9 cellular contexts compared by ENCODE assay signal in genomic region chr14:33848706-33849454, GRCh38.
A peak's percentile ranks its signal among the peaks of the same experiment; 100 is the strongest.
DNase-seq lines count a peak whose midpoint lies in the region; ATAC-seq and TF ChIP-seq lines count a peak whose summit lies in the region.
"Had no signal": no experiment of that assay in that cellular context is flagged by ENCODE, and none has a peak within 500 bp of the region (broad histone marks: within the 10 kb centered on the region; RNA-seq: fewer than 3 reads in every experiment).

No MANE protein-coding gene starts in this region.

- H3K27ac Mint-ChIP-seq in activated CD4-positive, alpha-beta T cell treated with anti-CD3 and anti-CD28 coated beads, Interleukin-2, amount 10 ng/mL, durations not matched to agents 7 days and 5 days: no peak overlapping the region
- H3K27ac Mint-ChIP-seq: activated naive CD4-positive, alpha-beta T cell treated with anti-CD3 and anti-CD28 coated beads, Interleukin-2, amount 50 U/mL, for 72 hours had no signal

- no peak overlapping the region for H3K27ac ChIP-seq in heart right ventricle

- no peak overlapping the region for H3K4me3 ChIP-seq in heart right ventricle

- H3K27me3 ChIP-seq in heart right ventricle: no peaks in the 10 kb centered on the region

- peak; percentile 56 to 81 (median 75) for TF ChIP-seq CTCF in heart right ventricle (IDR thresholded peaks at IDR 0.05)

- CTCF ChIA-PET in activated CD4-positive, alpha-beta T cell treated with anti-CD3 and anti-CD28 coated beads, Interleukin-2, amount 10 ng/mL, durations not matched to agents 7 days and 5 days (lab: Charles Lee): interaction anchor here (0.7 to 2.6 kb wide), 9 partner anchors 9 to 378 kb away, joined by 3 to 13 read pairs (median 4); no protein-coding TSS in a partner anchor

- peaks cover 0 to 11% (median 3%) of the 10 kb centered on the region in 9 donors for H3K4me1 ChIP-seq in heart right ventricle

- peaks cover 2% of the 10 kb centered on the region for H3K4me1 Mint-ChIP-seq in activated CD4-positive, alpha-beta T cell treated with anti-CD3 and anti-CD28 coated beads, Interleukin-2, amount 10 ng/mL, durations not matched to agents 7 days and 5 days

- 57 to 59% methylated on average over 8 of the region's 8 CpGs for WGBS in heart right ventricle, 2 donors

- H3K4me3 Mint-ChIP-seq in activated CD4-positive, alpha-beta T cell treated with anti-CD3 and anti-CD28 coated beads, Interleukin-2, amount 10 ng/mL, durations not matched to agents 7 days and 5 days: no peak overlapping the region

- intact Hi-C loops in Right ventricle myocardium inferior (cut with DNase I) (loop anchor here (1.0 to 5.0 kb wide), 4 partner anchors 83 to 249 kb away; partner anchors contain the start of gene EGLN3), cardiac septum (cut with DNase I) (loop anchor here (10.0 kb wide), 2 partner anchors 66 to 186 kb away; no protein-coding TSS in a partner anchor), heart right ventricle (cut with DNase I) (loop anchor here in 6 of 10 donors (1.0 to 10.0 kb wide), 8 partner anchors 96 to 456 kb away; partner anchors contain the start of gene EGLN3 (in 1 of the 6))

- H3K36me3 Mint-ChIP-seq in activated CD4-positive, alpha-beta T cell treated with anti-CD3 and anti-CD28 coated beads, Interleukin-2, amount 10 ng/mL, durations not matched to agents 7 days and 5 days (ENCODE audit: low read depth): no peaks in the 10 kb centered on the region
- H3K36me3 Mint-ChIP-seq: activated naive CD4-positive, alpha-beta T cell treated with anti-CD3 and anti-CD28 coated beads, Interleukin-2, amount 50 U/mL, for 72 hours had no signal

- no peaks in the 10 kb centered on the region for H3K36me3 ChIP-seq in heart right ventricle

- POLR2A ChIA-PET in activated CD4-positive, alpha-beta T cell treated with anti-CD3 and anti-CD28 coated beads, Interleukin-2, amount 10 ng/mL, durations not matched to agents 7 days and 5 days (lab: Charles Lee): interaction anchor here (0.6 kb wide), 2 partner anchors 22 to 117 kb away, joined by 4 read pairs; no protein-coding TSS in a partner anchor

- peak; percentile 91 for ATAC-seq in Right ventricle myocardium inferior
- peak; percentile 78 to 95 (median 92) for ATAC-seq in heart right ventricle
- no peak for ATAC-seq in GM18520 (IDR thresholded peaks at IDR 0.05; ENCODE audit: unreplicated experiment)

- H3K9me3 Mint-ChIP-seq in activated CD4-positive, alpha-beta T cell treated with anti-CD3 and anti-CD28 coated beads, Interleukin-2, amount 10 ng/mL, durations not matched to agents 7 days and 5 days: no peaks in the 10 kb centered on the region
- H3K9me3 Mint-ChIP-seq: activated naive CD4-positive, alpha-beta T cell treated with anti-CD3 and anti-CD28 coated beads, Interleukin-2, amount 50 U/mL, for 72 hours had no signal

- DNase-seq in Right ventricle myocardium inferior (ENCODE audit: missing footprints): no peak
- no peak for DNase-seq in cardiac septum (ENCODE audit: low spot score)
- peak; percentile 14 to 42 for DNase-seq in NCI-H1930 (lab: John Stamatoyannopoulos, UW)
- DNase-seq in activated CD4-positive, alpha-beta T cell treated with anti-CD3 and anti-CD28 coated beads, Interleukin-2, amount 10 ng/mL, durations not matched to agents 7 days and 5 days: peak; percentile 16
- peak; percentile 51 to 71 for DNase-seq in heart right ventricle
- peak; percentile 81 for DNase-seq in putamen (ENCODE audit: low spot score)
- no peak for DNase-seq in activated gamma-delta T cell treated with Interleukin-2 at 50 U/mL for 16 hours

- H3K27me3 Mint-ChIP-seq in activated CD4-positive, alpha-beta T cell treated with anti-CD3 and anti-CD28 coated beads, Interleukin-2, amount 10 ng/mL, durations not matched to agents 7 days and 5 days: peaks cover 15% of the 10 kb centered on the region

- H3K9me3 ChIP-seq in heart right ventricle: no peaks in the 10 kb centered on the region

Comparison
In these comparisons a context has a peak if more than half of its experiments do, and no peak if none do; other contexts are left out.
1. DNase-seq: peak in NCI-H1930 (2 of 2), activated CD4-positive, alpha-beta T cell treated with anti-CD3 and anti-CD28 coated beads, Interleukin-2, amount 10 ng/mL, durations not matched to agents 7 days and 5 days (single experiment), heart right ventricle (2 of 2) and putamen (single experiment); none in Right ventricle myocardium inferior (single experiment), cardiac septum (single experiment) and activated gamma-delta T cell treated with Interleukin-2 at 50 U/mL for 16 hours (single experiment).